ENCODE assay signal across 25 cellular contexts in genomic region chr21:45796003-45796402, GRCh38.
DNase-seq lines count a peak whose midpoint lies in the region; ATAC-seq, FAIRE-seq and TF ChIP-seq lines count a peak whose summit lies in the region.
"Had no signal": no experiment of that assay in that cellular context is flagged by ENCODE, and none has a peak within 500 bp of the region (broad histone marks: within the 10 kb centered on the region; RNA-seq: fewer than 3 reads in every experiment).

No MANE protein-coding gene starts in this region.

- intact Hi-C loops in activated CD4-positive, alpha-beta T cell treated with anti-CD3 and anti-CD28 coated beads, Interleukin-2, amount 10 ng/mL, durations not matched to agents 24 days and 14 days (cut with micrococcal nuclease), result no loop called here

- H3K4me1 Mint-ChIP-seq in activated CD4-positive, alpha-beta T cell treated with anti-CD3 and anti-CD28 coated beads, Interleukin-2, amount 10 ng/mL, durations not matched to agents 24 days and 14 days, result no peaks in the 10 kb centered on the region
- H3K4me1 Mint-ChIP-seq in WTC11, result no peaks in the 10 kb centered on the region
- H3K4me1 Mint-ChIP-seq: CD14-positive monocyte; CD4-positive, alpha-beta memory T cell; CD4-positive, CD25-positive, alpha-beta regulatory T cell; CD8-positive, alpha-beta memory T cell had no signal

- H2AFZ ChIP-seq in OCI-LY3 (ENCODE audit: low read depth, low read length), result no peak overlapping the region

- no peak for TF ChIP-seq RAD21 in A549 (conservative IDR thresholded peaks at IDR 0.05 in 1 of 2, IDR thresholded peaks at IDR 0.05 in 1 of 2)

- POLR2A ChIA-PET in A549 (lab: Yijun Ruan, JAX) (no interaction called here), WTC11 (lab: Charles Lee) (no interaction called here)

- TF ChIP-seq CTCF in A549 (IDR thresholded peaks at IDR 0.05) (no peak), OCI-LY3 (IDR thresholded peaks at IDR 0.05; ENCODE audit: low read depth, low read length) (no peak), WTC11 (IDR thresholded peaks at IDR 0.05) (no peak)

- no peaks in the 10 kb centered on the region for H4K20me1 ChIP-seq in OCI-LY3 (ENCODE audit: insufficient read depth, low read length)

- 0 out of 2 replicates have a peak, but pooled peaks cover 9% of the 10 kb centered on the region for H3K27me3 ChIP-seq in OCI-LY3 (ENCODE audit: low read depth, low read length)
- H3K27me3 ChIP-seq: BE2C, BLaER1 had no signal

- TF ChIP-seq POLR2A in A549 (IDR thresholded peaks at IDR 0.05; ENCODE audit: low read length), result no peak

- no peaks in the 10 kb centered on the region for H3K9me3 ChIP-seq in A549
- H3K9me3 ChIP-seq in OCI-LY3 (ENCODE audit: insufficient read depth, low read length), result no peaks in the 10 kb centered on the region
- H3K9me3 ChIP-seq: BE2C had no signal

- peak; percentile 47 for DNase-seq in activated CD4-positive, alpha-beta T cell treated with anti-CD3 and anti-CD28 coated beads, Interleukin-2, amount 10 ng/mL, durations not matched to agents 24 days and 14 days
- no peak for DNase-seq in activated CD4-positive, alpha-beta T cell treated with anti-CD3 and anti-CD28 coated beads, Interleukin-2, amount 50 U/mL, for 4 hours
- DNase-seq in A549 (ENCODE audit: low read depth in 1 of 2, low spot score in 1 of 2), result no peak
- no peak for DNase-seq in activated T-cell treated with anti-CD3 and anti-CD28 coated beads, Interleukin-2, amount 50 U/mL, for 1 hour
- no peak for DNase-seq in WTC11 (ENCODE audit: low spot score)
- DNase-seq: ACHN; BE2C; C1 segment of cervical spinal cord; CD4-positive, alpha-beta memory T cell; CD4-positive, CD25-positive, alpha-beta regulatory T cell; CD8-positive, alpha-beta memory T cell; COR-L47; DMS 273 treated with DMSO at 0.1 percent for 48 hours; DMS153; DMS53; DMS79; DND-41; EL; GDM1 had no signal

- H3K36me3 ChIP-seq in OCI-LY3 (replicated peaks; ENCODE audit: low read depth, low read length), result no peaks in the 10 kb centered on the region
- H3K36me3 ChIP-seq: BE2C had no signal

- H3K9ac ChIP-seq in OCI-LY3 (ENCODE audit: low read length), result no peak overlapping the region
- H3K9ac ChIP-seq: BLaER1 had no signal

- H3K4me1 ChIP-seq in A549 (peaks cover 6% of the 10 kb centered on the region; the same call in 1 of the 3 replicates), OCI-LY3 (ENCODE audit: low read length) (peaks cover 39% of the 10 kb centered on the region)
- H3K4me1 ChIP-seq: BE2C had no signal

- H3K9me3 Mint-ChIP-seq in activated CD4-positive, alpha-beta T cell treated with anti-CD3 and anti-CD28 coated beads, Interleukin-2, amount 10 ng/mL, durations not matched to agents 24 days and 14 days, result no peaks in the 10 kb centered on the region
- no peaks in the 10 kb centered on the region for H3K9me3 Mint-ChIP-seq in WTC11
- H3K9me3 Mint-ChIP-seq: CD14-positive monocyte; CD4-positive, alpha-beta memory T cell; CD4-positive, CD25-positive, alpha-beta regulatory T cell; CD8-positive, alpha-beta memory T cell had no signal

- no peak overlapping the region for H3K4me3 ChIP-seq in A549
- H3K4me3 ChIP-seq in OCI-LY3 (ENCODE audit: low read length), result no peak overlapping the region
- H3K4me3 ChIP-seq: BLaER1, GM12878 had no signal

- no peak overlapping the region for H3K4me2 ChIP-seq in A549
- peak overlapping the region; percentile 42 for H3K4me2 ChIP-seq in OCI-LY3 (ENCODE audit: low read length)
- H3K4me2 ChIP-seq: BLaER1 had no signal

- no peak for ATAC-seq in A549
- ATAC-seq in WTC11, result no peak
- ATAC-seq: GM12878 had no signal

- no peak for FAIRE-seq in A549 (lab: Jason Lieb, UNC)
- FAIRE-seq: GM12878, GM12892 had no signal

- no peaks in the 10 kb centered on the region for H3K27me3 Mint-ChIP-seq in activated CD4-positive, alpha-beta T cell treated with anti-CD3 and anti-CD28 coated beads, Interleukin-2, amount 10 ng/mL, durations not matched to agents 24 days and 14 days
- H3K27me3 Mint-ChIP-seq in WTC11 (ENCODE audit: low read depth), result no peaks in the 10 kb centered on the region; the same call in 1 of the 2 replicates
- H3K27me3 Mint-ChIP-seq: CD4-positive, CD25-positive, alpha-beta regulatory T cell had no signal

- H3K36me3 Mint-ChIP-seq in activated CD4-positive, alpha-beta T cell treated with anti-CD3 and anti-CD28 coated beads, Interleukin-2, amount 10 ng/mL, durations not matched to agents 24 days and 14 days (ENCODE audit: low read depth), result no peaks in the 10 kb centered on the region
- H3K36me3 Mint-ChIP-seq in WTC11, result no peaks in the 10 kb centered on the region
- H3K36me3 Mint-ChIP-seq: CD14-positive monocyte; CD4-positive, alpha-beta memory T cell; CD4-positive, CD25-positive, alpha-beta regulatory T cell; CD8-positive, alpha-beta memory T cell had no signal

- no peaks in the 10 kb centered on the region for H3K79me2 ChIP-seq in OCI-LY3 (ENCODE audit: low read length)

- TF ChIP-seq EP300 in A549 (IDR thresholded peaks at IDR 0.05), result no peak

- CTCF ChIA-PET in A549 (lab: Yijun Ruan, JAX), result no interaction called here
- CTCF ChIA-PET in WTC11 (lab: Charles Lee), result no interaction called here

- H3K27ac Mint-ChIP-seq in activated CD4-positive, alpha-beta T cell treated with anti-CD3 and anti-CD28 coated beads, Interleukin-2, amount 10 ng/mL, durations not matched to agents 24 days and 14 days, result no peak overlapping the region
- H3K27ac Mint-ChIP-seq in WTC11, result no peak overlapping the region
- H3K27ac Mint-ChIP-seq: CD14-positive monocyte; CD4-positive, alpha-beta memory T cell; CD4-positive, CD25-positive, alpha-beta regulatory T cell had no signal

- 26% methylated on average over 3 of the region's 3 CpGs for WGBS in A549 (ENCODE audit: missing lambda C conversion rate)

- H3K27ac ChIP-seq in A549, result no peak overlapping the region
- H3K27ac ChIP-seq in OCI-LY3 (ENCODE audit: low read length), result no peak overlapping the region
- H3K27ac ChIP-seq: 22Rv1, BLaER1 had no signal

- no peak overlapping the region for H3K4me3 Mint-ChIP-seq in activated CD4-positive, alpha-beta T cell treated with anti-CD3 and anti-CD28 coated beads, Interleukin-2, amount 10 ng/mL, durations not matched to agents 24 days and 14 days
- no peak overlapping the region for H3K4me3 Mint-ChIP-seq in WTC11
- H3K4me3 Mint-ChIP-seq: CD14-positive monocyte; CD4-positive, alpha-beta memory T cell; CD4-positive, CD25-positive, alpha-beta regulatory T cell; CD8-positive, alpha-beta memory T cell had no signal

TF ChIP-seq in A549, 52 proteins besides CTCF, POLR2A, EP300 and RAD21:
- TF ChIP-seq HEYL (CRISPR knock-in tag; IDR thresholded peaks at IDR 0.05), result no peak
- TF ChIP-seq MAFK (IDR thresholded peaks at IDR 0.05; ENCODE audit: partially characterized antibody), result peak; percentile 35

TF ChIP-seq in WTC11, 78 proteins besides CTCF, POLR2A, EP300 and RAD21:
- TF ChIP-seq HMGXB4 (CRISPR knock-in tag; IDR thresholded peaks at IDR 0.05) (no peak), GTF2I (CRISPR knock-in tag; conservative IDR thresholded peaks at IDR 0.05) (no peak), IRF2 (CRISPR knock-in tag; IDR thresholded peaks at IDR 0.05; ENCODE audit: borderline replicate concordance, low read depth) (no peak), ZNF121 (CRISPR knock-in tag; IDR thresholded peaks at IDR 0.05) (no peak), PRRX2 (CRISPR knock-in tag; IDR thresholded peaks at IDR 0.05) (no peak)
